ENCODE assay signal across 16 cellular contexts in the genomic region with DNA sequence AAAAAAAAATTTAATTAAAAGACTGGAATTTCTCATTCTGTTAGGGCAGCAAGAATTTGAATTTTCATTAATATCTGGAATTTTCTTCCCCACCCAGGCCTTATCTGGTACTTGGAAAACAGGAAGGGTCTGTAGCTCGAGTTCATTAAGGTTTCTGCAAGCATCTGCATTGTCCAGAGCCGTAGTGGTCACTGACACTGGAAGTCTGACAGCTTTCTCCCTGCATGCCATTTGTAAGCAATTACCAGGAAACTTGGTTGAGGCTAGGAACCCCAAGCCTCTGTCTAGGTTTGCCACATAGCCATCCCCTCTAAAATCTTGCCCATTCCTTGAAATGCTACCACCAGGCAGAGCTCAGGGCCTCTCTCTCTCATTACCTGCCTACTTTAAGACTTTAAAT.
"Had no signal": no experiment of that assay in that cellular context is flagged by ENCODE, and none has a peak within 500 bp of the region (broad histone marks: within the 10 kb centered on the region; RNA-seq: fewer than 3 reads in every experiment).

No MANE protein-coding gene starts in this region.

- ATAC-seq: effector memory CD8-positive, alpha-beta T cell; gastroesophageal sphincter; left lung; stimulated activated effector memory CD8-positive, alpha-beta T cell treated with anti-CD3 and anti-CD28 coated beads, Interleukin-12 subunit alpha, Interleukin-12 subunit beta, amount 100 ng/mL, for 72 hours; upper lobe of right lung had no signal

- H3K36me3 ChIP-seq: esophagus squamous epithelium, gastroesophageal sphincter, left lung, right atrium auricular region, tibial artery, upper lobe of right lung had no signal

- FAIRE-seq: keratinocyte had no signal

- DNase-seq: effector memory CD8-positive, alpha-beta T cell; esophagus squamous epithelium; foreskin fibroblast; glutamatergic neuron; left lung; mesenchymal stem cell; naive B cell; stimulated activated CD4-positive, alpha-beta T cell treated with anti-CD3 and anti-CD28 coated beads, Interleukin-4, amount 100 ng/mL, for 1 hour; stimulated activated CD8-positive, alpha-beta memory T cell treated with anti-CD3 and anti-CD28 coated beads, Interleukin-4, amount 100 ng/mL, for 48 hours; tibial artery; upper lobe of right lung had no signal

- H3K4me1 ChIP-seq: gastroesophageal sphincter, right atrium auricular region, tibial artery, upper lobe of right lung had no signal

- H3K4me3 ChIP-seq: esophagus squamous epithelium, gastroesophageal sphincter, left lung, lung, right atrium auricular region, tibial artery, upper lobe of right lung had no signal

- H3K27me3 ChIP-seq: esophagus squamous epithelium, left lung, right atrium auricular region, tibial artery, upper lobe of right lung had no signal

- H3K9me3 ChIP-seq: esophagus squamous epithelium, gastroesophageal sphincter, left lung, right atrium auricular region, tibial artery, upper lobe of right lung had no signal

- H3K27ac ChIP-seq: esophagus squamous epithelium, gastroesophageal sphincter, left lung, right atrium auricular region, tibial artery, upper lobe of right lung had no signal
